8 cellular contexts compared by ENCODE assay signal in the genomic region with DNA sequence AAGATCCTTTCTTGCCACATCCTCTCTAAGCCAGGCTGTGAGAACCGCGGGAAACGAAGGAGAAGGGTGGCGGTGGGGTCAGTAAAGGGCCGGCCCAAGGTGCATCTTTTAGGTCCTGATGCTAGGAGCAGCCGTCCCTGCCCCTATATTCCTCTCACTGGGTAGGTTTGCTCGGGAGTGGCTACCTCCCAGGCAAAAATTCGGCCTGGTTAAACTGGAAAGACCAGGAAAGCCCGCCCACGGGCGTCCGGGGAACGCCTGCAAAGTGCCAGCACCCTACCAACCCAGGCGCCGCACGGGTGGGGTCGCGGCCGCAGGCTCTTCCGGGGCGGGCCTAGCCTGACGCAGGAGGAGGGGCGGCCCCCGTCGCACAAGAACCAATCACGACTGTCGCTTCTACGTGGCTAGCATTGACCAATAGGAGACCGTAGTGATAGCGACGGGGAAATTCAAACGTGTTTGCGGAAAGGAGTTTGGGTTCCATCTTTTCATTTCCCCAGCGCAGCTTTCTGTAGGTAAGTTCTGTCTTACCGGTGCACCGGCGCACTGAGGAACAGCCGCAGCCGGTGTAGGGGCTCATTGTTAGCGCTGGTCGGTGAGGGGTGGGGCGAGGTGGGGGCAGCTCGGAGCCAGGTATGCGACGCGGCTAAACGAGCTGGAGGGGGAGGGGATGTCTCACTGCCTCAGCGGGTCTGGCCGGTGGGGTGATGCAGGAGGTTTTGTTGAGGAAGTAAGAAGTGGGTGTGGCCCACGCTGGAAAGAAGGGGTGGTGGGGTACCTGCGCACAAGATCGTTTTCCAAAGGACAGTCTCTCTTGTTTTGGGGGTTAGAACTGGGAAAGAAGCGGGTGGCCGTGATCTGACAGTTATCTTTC. TPM values are rescaled to one million over a fixed set of nuclear protein-coding genes. Genes with fewer than 3 reads are reported as not detected.
A peak's percentile ranks its signal among the peaks of the same experiment; 100 is the strongest.
DNase-seq lines count a peak whose midpoint lies in the region; ATAC-seq and TF ChIP-seq lines count a peak whose summit lies in the region.

A gene (plus strand): TSS at position 451 of the 874 bp plus-strand sequence. CDS start 1,195 bp downstream, outside the sequence.

- TF ChIP-seq CTCF in testis (IDR thresholded peaks at IDR 0.05), result no peak

- H3K4me3 ChIP-seq in testis, result peak within 1 kb of the TSS; percentile 63 to 64

- no peaks in the 10 kb centered on the region for H3K36me3 Mint-ChIP-seq in activated naive CD4-positive, alpha-beta T cell treated with anti-CD3 and anti-CD28 coated beads, Interleukin-2, amount 50 U/mL, for 24 hours

- peak within 1 kb of the TSS; percentile 61 to 85 for H3K27ac ChIP-seq in testis

- peak within 1 kb of the TSS; percentile 84 for H3K27ac Mint-ChIP-seq in activated naive CD4-positive, alpha-beta T cell treated with anti-CD3 and anti-CD28 coated beads, Interleukin-2, amount 50 U/mL, for 24 hours

- peak within 1 kb of the TSS; percentile 89 for H3K4me3 Mint-ChIP-seq in activated naive CD4-positive, alpha-beta T cell treated with anti-CD3 and anti-CD28 coated beads, Interleukin-2, amount 50 U/mL, for 24 hours

- peak; percentile 100 for ATAC-seq in HG02588 (IDR thresholded peaks at IDR 0.05; ENCODE audit: unreplicated experiment)
- peak; percentile 99 for ATAC-seq in SK-N-SH treated with all-trans-retinoic acid at 6 μM for 48 hours

- H3K4me1 ChIP-seq in testis, result no peaks in the 10 kb centered on the region

- peaks cover 3% of the 10 kb centered on the region for H3K27me3 Mint-ChIP-seq in activated naive CD4-positive, alpha-beta T cell treated with anti-CD3 and anti-CD28 coated beads, Interleukin-2, amount 50 U/mL, for 24 hours

- H3K4me1 Mint-ChIP-seq in activated naive CD4-positive, alpha-beta T cell treated with anti-CD3 and anti-CD28 coated beads, Interleukin-2, amount 50 U/mL, for 24 hours, result peaks cover 5% of the 10 kb centered on the region

- WGBS in testis, 2 donors, result 0 to 2% methylated on average over 31 to 54 of the region's 54 CpGs

- no peaks in the 10 kb centered on the region for H3K9me3 ChIP-seq in testis

- DNase-seq in GM04504 (ENCODE audit: low read depth), result peak; percentile 89
- DNase-seq in NCI-H1092 (lab: John Stamatoyannopoulos, UW), result peak; percentile 90
- DNase-seq in glomerular endothelial cell (ENCODE audit: extremely low read depth, low read depth, low spot score), result peak; percentile 64
- peak; percentile 86 for DNase-seq in occipital lobe (lab: John Stamatoyannopoulos, UW)
- DNase-seq in testis, result peak; percentile 96

- intact Hi-C loops in testis (cut with DNase I; ENCODE audit: low total_unique reads), result no loop called here

- no peaks in the 10 kb centered on the region for H3K36me3 ChIP-seq in testis (ENCODE audit: low read depth, missing control alignments)

- peak; percentile 23 for TF ChIP-seq POLR2A in testis (IDR thresholded peaks at IDR 0.05)

- H3K27me3 ChIP-seq in testis, result no peaks in the 10 kb centered on the region

- H3K9me3 Mint-ChIP-seq in activated naive CD4-positive, alpha-beta T cell treated with anti-CD3 and anti-CD28 coated beads, Interleukin-2, amount 50 U/mL, for 24 hours, result no peaks in the 10 kb centered on the region

TF ChIP-seq in SK-N-SH treated with all-trans-retinoic acid at 6 μM for 48 hours, 23 proteins besides CTCF, POLR2A, EP300 and RAD21:
- TF ChIP-seq CSDC2 (CRISPR knock-in tag; IDR thresholded peaks at IDR 0.05) (no peak), ZC3H10 (CRISPR knock-in tag; IDR thresholded peaks at IDR 0.05) (no peak), ZNF8 (CRISPR knock-in tag; IDR thresholded peaks at IDR 0.05) (no peak), GLIS3 (CRISPR knock-in tag; IDR thresholded peaks at IDR 0.05) (no peak), ESRRG (CRISPR knock-in tag; IDR thresholded peaks at IDR 0.05) (no peak), TCF4 (CRISPR knock-in tag; IDR thresholded peaks at IDR 0.05; ENCODE audit: borderline replicate concordance) (no peak), PPARA (CRISPR knock-in tag; IDR thresholded peaks at IDR 0.05; ENCODE audit: borderline replicate concordance) (no peak)
- TF ChIP-seq, protein P1, sequence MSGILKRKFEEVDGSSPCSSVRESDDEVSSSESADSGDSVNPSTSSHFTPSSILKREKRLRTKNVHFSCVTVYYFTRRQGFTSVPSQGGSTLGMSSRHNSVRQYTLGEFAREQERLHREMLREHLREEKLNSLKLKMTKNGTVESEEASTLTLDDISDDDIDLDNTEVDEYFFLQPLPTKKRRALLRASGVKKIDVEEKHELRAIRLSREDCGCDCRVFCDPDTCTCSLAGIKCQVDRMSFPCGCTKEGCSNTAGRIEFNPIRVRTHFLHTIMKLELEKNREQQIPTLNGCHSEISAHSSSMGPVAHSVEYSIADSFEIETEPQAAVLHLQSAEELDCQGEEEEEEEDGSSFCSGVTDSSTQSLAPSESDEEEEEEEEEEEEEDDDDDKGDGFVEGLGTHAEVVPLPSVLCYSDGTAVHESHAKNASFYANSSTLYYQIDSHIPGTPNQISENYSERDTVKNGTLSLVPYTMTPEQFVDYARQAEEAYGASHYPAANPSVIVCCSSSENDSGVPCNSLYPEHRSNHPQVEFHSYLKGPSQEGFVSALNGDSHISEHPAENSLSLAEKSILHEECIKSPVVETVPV (CRISPR knock-in tag; IDR thresholded peaks at IDR 0.05), result no peak

RNA-seq across cellular contexts. Expression of the gene that starts here (rescaled TPM):
- total RNA-seq in glomerular endothelial cell (4.0 and 7.2 TPM in 2 replicates), occipital lobe (4.2 TPM), testis (10 to 100 TPM; 27.4 to 28.0 TPM)
- 34.6 TPM for polyA plus RNA-seq in testis (ENCODE audit: insufficient read depth, low read depth, low replicate concordance)

Comparison
In these comparisons a context has a peak if more than half of its experiments do, and no peak if none do; other contexts are left out.
1. Peak in every context shown above with its lines: DNase-seq, ATAC-seq, H3K4me3 ChIP-seq and H3K27ac ChIP-seq.